ENCODE assay signal across 23 cellular contexts in genomic region chr9:135706288-135706687, GRCh38. TPM values are rescaled to one million over a fixed set of nuclear protein-coding genes. Genes with fewer than 3 reads are reported as not detected.
"Had no signal": no experiment of that assay in that cellular context is flagged by ENCODE, and none has a peak within 500 bp of the region (broad histone marks: within the 10 kb centered on the region; RNA-seq: fewer than 3 reads in every experiment).

No MANE protein-coding gene starts in this region.

- H3K9me3 ChIP-seq: MG63, Peyer's patch, SJSA1 had no signal

- DNase-seq: Karpas-422; KG1; MG63; NCI-H1417 treated with DMSO at 0.1 percent for 48 hours; NCI-H146; NCI-H1694 treated with DMSO at 0.1 percent for 48 hours; NCI-H1930; NCI-H2081; NCI-H2107; NCI-H345; NCI-H446 treated with DMSO at 0.1 percent for 48 hours; NCI-H510A treated with DMSO at 0.1 percent for 48 hours; NCI-H82; NK-92 treated with Interleukin-12 subunit alpha and Interleukin-12 subunit beta, amount 100 ng/mL, for 24 hours; PC-9; Peyer's patch; Right ventricle myocardium superior; SIG-M5 had no signal

- H3K4me2 ChIP-seq: PC-9 had no signal

- H3K4me3 ChIP-seq: MG63, PC-9, Peyer's patch, SJSA1, SK-N-MC had no signal

- H3K36me3 ChIP-seq: MG63, Peyer's patch, SJSA1 had no signal

- H3K27ac ChIP-seq: PC-9, Peyer's patch, SJSA1, SK-N-MC had no signal

- H2AFZ ChIP-seq: PC-9 had no signal

- H3K27me3 ChIP-seq: MG63 had no signal

RNA-seq across cellular contexts. Expression of gene KCNT1, which starts 4.3 kb away (rescaled TPM):
- total RNA-seq: HT-29, OCI-LY7, PC-9, RPMI7951, SJSA1 had no signal

RNA-seq across cellular contexts. Expression of gene SOHLH1, which starts 7.0 kb away (rescaled TPM):
- total RNA-seq: HT-29, OCI-LY7, PC-9, Peyer's patch, Right ventricle myocardium superior, RPMI7951, SJSA1 had no signal

RNA-seq across cellular contexts. Expression of gene LCN9, which starts 43.2 kb away (rescaled TPM):
- total RNA-seq: HT-29, OCI-LY7, PC-9, Peyer's patch, Right ventricle myocardium superior, RPMI7951, SJSA1 had no signal
